In genomic region chr7:131483586-131483985, GRCh38 we compare ENCODE assay signal across 17 cellular contexts.
"Had no signal": no experiment of that assay in that cellular context is flagged by ENCODE, and none has a peak within 500 bp of the region (broad histone marks: within the 10 kb centered on the region; RNA-seq: fewer than 3 reads in every experiment).

No MANE protein-coding gene starts in this region.

- H3K4me3 ChIP-seq: heart left ventricle, thyroid gland, upper lobe of right lung had no signal

- H3K27ac Mint-ChIP-seq: activated CD4-positive, alpha-beta memory T cell treated with anti-CD3 and anti-CD28 coated beads, Interleukin-2, amount 10 ng/mL, durations not matched to agents 7 days and 5 days; activated CD4-positive, alpha-beta T cell treated with anti-CD3 and anti-CD28 coated beads, Interleukin-2, amount 10 ng/mL, durations not matched to agents 24 days and 14 days; brain; natural killer cell treated with Interleukin-12 subunit alpha and Interleukin-12 subunit beta and Interleukin-15 and Interleukin-18, amount 100 ng/mL, for 72 hours; progenitor cell of endocrine pancreas had no signal

- H3K9me3 Mint-ChIP-seq: activated CD4-positive, alpha-beta memory T cell treated with anti-CD3 and anti-CD28 coated beads, Interleukin-2, amount 10 ng/mL, durations not matched to agents 7 days and 5 days; activated CD4-positive, alpha-beta T cell treated with anti-CD3 and anti-CD28 coated beads, Interleukin-2, amount 10 ng/mL, durations not matched to agents 24 days and 14 days; brain; natural killer cell treated with Interleukin-12 subunit alpha and Interleukin-12 subunit beta and Interleukin-15 and Interleukin-18, amount 100 ng/mL, for 72 hours had no signal

- FAIRE-seq: islet of Langerhans had no signal

- ATAC-seq: heart left ventricle; left cardiac atrium; natural killer cell treated with Interleukin-12 subunit alpha and Interleukin-12 subunit beta and Interleukin-15 and Interleukin-18, amount 100 ng/mL, for 72 hours; stimulated activated naive CD8-positive, alpha-beta T cell treated with anti-CD3 and anti-CD28 coated beads, Interleukin-15, Interleukin-2, amounts not matched to agents 100 U/mL and 50 U/mL, for 24 hours; upper lobe of right lung had no signal

- H3K4me1 Mint-ChIP-seq: activated CD4-positive, alpha-beta memory T cell treated with anti-CD3 and anti-CD28 coated beads, Interleukin-2, amount 10 ng/mL, durations not matched to agents 7 days and 5 days; activated CD4-positive, alpha-beta T cell treated with anti-CD3 and anti-CD28 coated beads, Interleukin-2, amount 10 ng/mL, durations not matched to agents 24 days and 14 days; brain had no signal

- H3K4me3 Mint-ChIP-seq: activated CD4-positive, alpha-beta memory T cell treated with anti-CD3 and anti-CD28 coated beads, Interleukin-2, amount 10 ng/mL, durations not matched to agents 7 days and 5 days; activated CD4-positive, alpha-beta T cell treated with anti-CD3 and anti-CD28 coated beads, Interleukin-2, amount 10 ng/mL, durations not matched to agents 24 days and 14 days; brain; natural killer cell treated with Interleukin-12 subunit alpha and Interleukin-12 subunit beta and Interleukin-15 and Interleukin-18, amount 100 ng/mL, for 72 hours had no signal

- H3K27me3 Mint-ChIP-seq: activated CD4-positive, alpha-beta memory T cell treated with anti-CD3 and anti-CD28 coated beads, Interleukin-2, amount 10 ng/mL, durations not matched to agents 7 days and 5 days; activated CD4-positive, alpha-beta T cell treated with anti-CD3 and anti-CD28 coated beads, Interleukin-2, amount 10 ng/mL, durations not matched to agents 24 days and 14 days; brain; natural killer cell treated with Interleukin-12 subunit alpha and Interleukin-12 subunit beta and Interleukin-15 and Interleukin-18, amount 100 ng/mL, for 72 hours; progenitor cell of endocrine pancreas had no signal

- H3K27ac ChIP-seq: epithelial cell of prostate, heart left ventricle, thyroid gland, upper lobe of right lung had no signal

- DNase-seq: activated CD4-positive, alpha-beta memory T cell treated with anti-CD3 and anti-CD28 coated beads, Interleukin-2, amount 10 ng/mL, durations not matched to agents 7 days and 5 days; activated CD4-positive, alpha-beta T cell treated with anti-CD3 and anti-CD28 coated beads, Interleukin-2, amount 10 ng/mL, durations not matched to agents 24 days and 14 days; activated effector memory CD4-positive, alpha-beta T cell treated with anti-CD3 and anti-CD28 coated beads, Interleukin-2, amount 50 U/mL, for 16 hours; activated naive CD4-positive, alpha-beta T cell treated with anti-CD3 and anti-CD28 coated beads, Interleukin-2, amount 50 U/mL, for 16 hours; anterior cingulate cortex; heart left ventricle; left cardiac atrium; retina; stimulated activated CD4-positive, alpha-beta T cell treated with anti-CD3 and anti-CD28 coated beads, Interleukin-4, amount 100 ng/mL, for 1 hour; stimulated activated naive CD8-positive, alpha-beta T cell treated with anti-CD3 and anti-CD28 coated beads, Interleukin-15, Interleukin-2, amounts not matched to agents 100 U/mL and 50 U/mL, for 24 hours; thyroid gland; upper lobe of right lung had no signal

- H3K27me3 ChIP-seq: heart left ventricle, thyroid gland, upper lobe of right lung had no signal

- H3K9me3 ChIP-seq: heart left ventricle, thyroid gland, upper lobe of right lung had no signal
